12 cellular contexts compared by ENCODE assay signal in the genomic region with DNA sequence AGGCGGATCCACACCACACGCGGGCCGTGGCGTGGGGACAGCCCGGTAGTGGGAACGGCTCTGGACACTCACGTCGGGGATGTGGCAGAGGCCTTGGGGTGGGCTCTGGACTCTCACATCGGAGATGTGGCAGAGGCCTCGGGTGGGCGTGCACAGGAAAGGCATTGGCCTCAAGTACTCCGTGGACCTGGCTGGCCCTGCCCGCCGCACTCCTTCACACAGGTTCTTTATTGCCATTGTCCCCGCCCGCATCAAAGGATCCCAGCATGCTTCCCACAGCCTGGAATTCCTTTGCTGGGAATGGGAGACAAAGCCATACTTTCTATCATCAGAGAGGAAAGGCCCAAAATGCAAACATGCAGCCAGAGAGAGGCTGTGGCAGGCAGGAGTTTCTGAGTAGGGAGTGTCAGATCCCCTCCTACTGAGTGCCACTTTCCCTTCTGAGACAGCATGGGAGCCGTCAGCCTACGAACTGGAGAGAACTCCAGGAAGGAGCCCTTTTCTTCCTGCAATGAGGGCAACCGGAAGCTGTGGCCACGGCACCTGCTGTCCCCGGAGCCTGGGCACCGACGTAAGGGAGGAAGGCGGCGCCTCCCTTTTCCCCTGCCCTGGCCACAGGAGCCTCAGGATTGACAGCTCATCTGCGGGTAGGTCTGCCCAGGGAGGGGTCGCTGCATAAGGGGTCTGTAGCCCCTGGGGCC. TPM values are rescaled to one million over a fixed set of nuclear protein-coding genes. Genes with fewer than 3 reads are reported as not detected.
DNase-seq lines count a peak whose midpoint lies in the region; ATAC-seq and TF ChIP-seq lines count a peak whose summit lies in the region.
"Had no signal": no experiment of that assay in that cellular context is flagged by ENCODE, and none has a peak within 500 bp of the region (broad histone marks: within the 10 kb centered on the region; RNA-seq: fewer than 3 reads in every experiment).

No MANE protein-coding gene starts in this region.

- DNase-seq in stimulated activated CD4-positive, alpha-beta T cell treated with anti-CD3 and anti-CD28 coated beads, Interleukin-2, amount 100 ng/mL, for 24 hours = peak; percentile 42 to 53
- no peak for DNase-seq in stimulated activated CD4-positive, alpha-beta T cell treated with anti-CD3 and anti-CD28 coated beads, Interleukin-4, amount 100 ng/mL, for 4 hours
- no peak for DNase-seq in WTC11 (ENCODE audit: low spot score)
- peak; percentile 75 for DNase-seq in islet precursor cell
- DNase-seq in upper lobe of right lung = no peak
- DNase-seq in HuH-7 (ENCODE audit: low spot score) = no peak
- DNase-seq in SKM-1 treated with dmso at 0.1 percent for 144 hours (lab: John Stamatoyannopoulos, UW; ENCODE audit: unreplicated experiment) = no peak
- no peak for DNase-seq in progenitor cell of endocrine pancreas (ENCODE audit: low spot score, unreplicated experiment)
- DNase-seq: activated CD8-positive, alpha-beta memory T cell treated with anti-CD3 and anti-CD28 coated beads, Interleukin-2, amount 50 U/mL, for 4 hours; COR-L47; midbrain; NK-92 treated with Interleukin-12 subunit alpha and Interleukin-12 subunit beta, amount 100 ng/mL, for 24 hours had no signal

- POLR2A ChIA-PET in WTC11 (lab: Charles Lee) = no interaction called here

- peak; percentile 17 for ATAC-seq in WTC11
- ATAC-seq in upper lobe of right lung = no peak

- H3K9me3 ChIP-seq in upper lobe of right lung = no peaks in the 10 kb centered on the region

- H3K4me3 ChIP-seq in upper lobe of right lung = peak overlapping the region; percentile 37

- peaks cover 8% of the 10 kb centered on the region for H3K4me1 ChIP-seq in upper lobe of right lung

- H3K27ac Mint-ChIP-seq in WTC11 (no peak overlapping the region), progenitor cell of endocrine pancreas (no peak overlapping the region)

- no peak overlapping the region for H3K27ac ChIP-seq in upper lobe of right lung

- no peaks in the 10 kb centered on the region for H3K9me3 Mint-ChIP-seq in WTC11
- H3K9me3 Mint-ChIP-seq in progenitor cell of endocrine pancreas (ENCODE audit: low read depth) = no peaks in the 10 kb centered on the region

- intact Hi-C loops in upper lobe of right lung (cut with DNase I) = loop anchor here (10.0 kb wide), 1 partner anchor 65 kb away; the partner anchor contains the start of gene PFKFB3

- H3K27me3 Mint-ChIP-seq in WTC11 (ENCODE audit: low read depth) = peaks cover 31% of the 10 kb centered on the region
- peaks cover 39% of the 10 kb centered on the region for H3K27me3 Mint-ChIP-seq in progenitor cell of endocrine pancreas

- H3K36me3 ChIP-seq in upper lobe of right lung = no peaks in the 10 kb centered on the region

- CTCF ChIA-PET in WTC11 (lab: Charles Lee) = interaction anchor here (1.1 to 1.8 kb wide), 4 partner anchors 11 to 261 kb away, joined by 3 to 8 read pairs (median 6); partner anchors contain the start of gene PFKFB3

- no peaks in the 10 kb centered on the region for H3K36me3 Mint-ChIP-seq in WTC11
- H3K36me3 Mint-ChIP-seq in progenitor cell of endocrine pancreas (ENCODE audit: insufficient read depth) = no peaks in the 10 kb centered on the region

- peaks cover 8% of the 10 kb centered on the region for H3K27me3 ChIP-seq in upper lobe of right lung

- H3K4me3 Mint-ChIP-seq in WTC11 (no peak overlapping the region), progenitor cell of endocrine pancreas (ENCODE audit: low read depth) (no peak overlapping the region)

- H3K4me1 Mint-ChIP-seq in WTC11 (peaks cover 29% of the 10 kb centered on the region), progenitor cell of endocrine pancreas (ENCODE audit: low read depth) (peaks cover 8% of the 10 kb centered on the region)

- no peak for TF ChIP-seq CTCF in WTC11 (IDR thresholded peaks at IDR 0.05)
- TF ChIP-seq CTCF in upper lobe of right lung (IDR thresholded peaks at IDR 0.05) = no peak
- no peak for TF ChIP-seq CTCF in progenitor cell of endocrine pancreas (IDR thresholded peaks at IDR 0.05; ENCODE audit: unreplicated experiment)

TF ChIP-seq in WTC11, 78 proteins besides CTCF, POLR2A, EP300 and RAD21:
- no peak for TF ChIP-seq ZSCAN18 (CRISPR knock-in tag; IDR thresholded peaks at IDR 0.05)
- TF ChIP-seq ZNF219 (CRISPR knock-in tag; IDR thresholded peaks at IDR 0.05; ENCODE audit: borderline replicate concordance) = no peak
- TF ChIP-seq ZNF317 (CRISPR knock-in tag; IDR thresholded peaks at IDR 0.05; ENCODE audit: borderline replicate concordance, low read depth) = no peak
- TF ChIP-seq MAX (CRISPR knock-in tag; IDR thresholded peaks at IDR 0.05) = 0 out of 2 replicates have a peak, but pooled peaks have one; percentile 19
- TF ChIP-seq, protein P1, sequence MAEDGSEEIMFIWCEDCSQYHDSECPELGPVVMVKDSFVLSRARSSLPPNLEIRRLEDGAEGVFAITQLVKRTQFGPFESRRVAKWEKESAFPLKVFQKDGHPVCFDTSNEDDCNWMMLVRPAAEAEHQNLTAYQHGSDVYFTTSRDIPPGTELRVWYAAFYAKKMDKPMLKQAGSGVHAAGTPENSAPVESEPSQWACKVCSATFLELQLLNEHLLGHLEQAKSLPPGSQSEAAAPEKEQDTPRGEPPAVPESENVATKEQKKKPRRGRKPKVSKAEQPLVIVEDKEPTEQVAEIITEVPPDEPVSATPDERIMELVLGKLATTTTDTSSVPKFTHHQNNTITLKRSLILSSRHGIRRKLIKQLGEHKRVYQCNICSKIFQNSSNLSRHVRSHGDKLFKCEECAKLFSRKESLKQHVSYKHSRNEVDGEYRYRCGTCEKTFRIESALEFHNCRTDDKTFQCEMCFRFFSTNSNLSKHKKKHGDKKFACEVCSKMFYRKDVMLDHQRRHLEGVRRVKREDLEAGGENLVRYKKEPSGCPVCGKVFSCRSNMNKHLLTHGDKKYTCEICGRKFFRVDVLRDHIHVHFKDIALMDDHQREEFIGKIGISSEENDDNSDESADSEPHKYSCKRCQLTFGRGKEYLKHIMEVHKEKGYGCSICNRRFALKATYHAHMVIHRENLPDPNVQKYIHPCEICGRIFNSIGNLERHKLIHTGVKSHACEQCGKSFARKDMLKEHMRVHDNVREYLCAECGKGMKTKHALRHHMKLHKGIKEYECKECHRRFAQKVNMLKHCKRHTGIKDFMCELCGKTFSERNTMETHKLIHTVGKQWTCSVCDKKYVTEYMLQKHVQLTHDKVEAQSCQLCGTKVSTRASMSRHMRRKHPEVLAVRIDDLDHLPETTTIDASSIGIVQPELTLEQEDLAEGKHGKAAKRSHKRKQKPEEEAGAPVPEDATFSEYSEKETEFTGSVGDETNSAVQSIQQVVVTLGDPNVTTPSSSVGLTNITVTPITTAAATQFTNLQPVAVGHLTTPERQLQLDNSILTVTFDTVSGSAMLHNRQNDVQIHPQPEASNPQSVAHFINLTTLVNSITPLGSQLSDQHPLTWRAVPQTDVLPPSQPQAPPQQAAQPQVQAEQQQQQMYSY (CRISPR knock-in tag; IDR thresholded peaks at IDR 0.05) = peak; percentile 55; the same call in 1 of the 2 replicates

RNA-seq across cellular contexts. Expression of gene RBM17, which starts 51.5 kb away (rescaled TPM):
- total RNA-seq in WTC11 (2021) = 117 to 160 TPM (median 118 TPM) in 3 replicates
- 92.5 TPM for total RNA-seq in upper lobe of right lung
- 122 and 138 TPM in 2 replicates for total RNA-seq in progenitor cell of endocrine pancreas

Comparison
In these comparisons a context has a peak if more than half of its experiments do, and no peak if none do; other contexts are left out.
1. DNase-seq: peak in stimulated activated CD4-positive, alpha-beta T cell treated with anti-CD3 and anti-CD28 coated beads, Interleukin-2, amount 100 ng/mL, for 24 hours (2 of 2) and islet precursor cell (single experiment); none in stimulated activated CD4-positive, alpha-beta T cell treated with anti-CD3 and anti-CD28 coated beads, Interleukin-4, amount 100 ng/mL, for 4 hours (0 of 2), WTC11 (single experiment), upper lobe of right lung (single experiment), HuH-7 (single experiment), SKM-1 treated with dmso at 0.1 percent for 144 hours (single experiment) and progenitor cell of endocrine pancreas (single experiment).